Comparison of ENCODE assay signal across 16 cellular contexts in the genomic region with DNA sequence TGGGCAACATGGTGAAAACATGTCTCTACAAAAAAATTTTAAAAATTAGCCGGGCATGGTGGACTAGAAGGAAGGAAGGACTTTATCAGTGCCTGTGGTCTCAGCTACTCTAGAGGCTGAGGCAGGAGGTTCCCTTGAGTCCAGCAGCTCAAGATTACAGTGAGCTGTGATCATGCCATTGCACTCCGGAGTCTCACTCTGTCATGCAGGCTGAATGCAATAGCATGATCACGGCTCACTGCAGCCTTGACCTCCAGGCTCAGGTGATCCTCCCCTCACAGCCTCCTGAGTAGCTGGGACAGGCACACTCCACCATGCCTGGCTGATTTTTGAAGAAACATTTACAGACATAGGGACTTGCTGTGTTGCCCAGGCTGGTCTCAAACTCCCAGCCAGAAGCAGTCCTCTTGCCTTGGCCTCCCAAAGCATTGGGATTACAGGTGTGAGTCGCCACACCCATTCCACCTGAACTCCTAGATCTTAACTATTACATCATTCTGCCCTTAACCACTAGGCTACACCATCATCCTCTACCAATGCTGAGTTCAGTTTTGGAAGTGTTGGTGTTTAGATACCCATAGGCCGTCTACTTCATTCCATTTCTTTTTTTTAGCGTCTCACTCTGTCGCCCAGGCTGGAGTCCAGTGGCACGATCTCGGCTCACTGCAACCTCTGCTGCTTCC.
"Had no signal": no experiment of that assay in that cellular context is flagged by ENCODE, and none has a peak within 500 bp of the region (broad histone marks: within the 10 kb centered on the region; RNA-seq: fewer than 3 reads in every experiment).

No MANE protein-coding gene starts in this region.

- H3K27ac Mint-ChIP-seq: stimulated activated naive B cell treated with anti-CD40 and anti-IgM and Interleukin-4, amounts not matched to agents 10 μg/mL and 1 μg/mL and 100 μg/mL, for 72 hours; T-helper 1 cell treated with Interleukin-12 subunit alpha and Interleukin-12 subunit beta and Interleukin-4 antibody, amounts not matched to agents 30 μg/mL and 1 μg/mL, for 36 hours had no signal

- H3K27me3 ChIP-seq: heart left ventricle, sigmoid colon, upper lobe of right lung had no signal

- H3K27ac ChIP-seq: upper lobe of right lung had no signal

- H3K9me3 Mint-ChIP-seq: activated naive CD8-positive, alpha-beta T cell treated with anti-CD3 and anti-CD28 coated beads, Interleukin-2, amount 10 ng/mL, durations not matched to agents 7 days and 5 days; natural killer cell treated with Interleukin-12 subunit alpha and Interleukin-12 subunit beta and Interleukin-15 and Interleukin-18, amount 100 ng/mL, for 72 hours; stimulated activated naive B cell treated with anti-CD40 and anti-IgM and Interleukin-4, amounts not matched to agents 10 μg/mL and 1 μg/mL and 100 μg/mL, for 72 hours; T-helper 1 cell treated with Interleukin-12 subunit alpha and Interleukin-12 subunit beta and Interleukin-4 antibody, amounts not matched to agents 30 μg/mL and 1 μg/mL, for 36 hours had no signal

- H3K27me3 Mint-ChIP-seq: activated naive CD8-positive, alpha-beta T cell treated with anti-CD3 and anti-CD28 coated beads, Interleukin-2, amount 10 ng/mL, durations not matched to agents 7 days and 5 days; stimulated activated naive B cell treated with anti-CD40 and anti-IgM and Interleukin-4, amounts not matched to agents 10 μg/mL and 1 μg/mL and 100 μg/mL, for 72 hours had no signal

- H3K9me3 ChIP-seq: heart left ventricle, sigmoid colon, upper lobe of right lung had no signal

- H3K36me3 ChIP-seq: sigmoid colon, upper lobe of right lung had no signal

- DNase-seq: activated CD4-positive, alpha-beta T cell treated with anti-CD3 and anti-CD28 coated beads, Interleukin-2, amount 50 U/mL, for 4 hours; activated CD4-positive, CD25-positive, alpha-beta regulatory T cell treated with anti-CD3 and anti-CD28 coated beads, Interleukin-2, amount 50 U/mL, for 72 hours; activated CD8-positive, alpha-beta memory T cell treated with anti-CD3 and anti-CD28 coated beads, Interleukin-2, amount 50 U/mL, for 4 hours; activated naive CD8-positive, alpha-beta T cell treated with anti-CD3 and anti-CD28 coated beads, Interleukin-2, amount 10 ng/mL, durations not matched to agents 7 days and 5 days; aorta; foreskin melanocyte; heart left ventricle; sigmoid colon; stimulated activated CD4-positive, alpha-beta T cell treated with anti-CD3 and anti-CD28 coated beads, Interleukin-2, amount 100 ng/mL, for 24 hours; stimulated activated naive B cell treated with anti-CD40 and anti-IgM and Interleukin-4, amounts not matched to agents 10 μg/mL and 1 μg/mL and 100 μg/mL, for 72 hours; upper lobe of right lung had no signal

- H3K4me3 ChIP-seq: heart left ventricle, sigmoid colon, upper lobe of right lung had no signal

- FAIRE-seq: bronchial epithelial cell, islet of Langerhans had no signal

- ATAC-seq: heart left ventricle; left lobe of liver; natural killer cell treated with Interleukin-12 subunit alpha and Interleukin-12 subunit beta and Interleukin-15 and Interleukin-18, amount 100 ng/mL, for 72 hours; stimulated activated naive B cell treated with anti-CD40 and anti-IgM and Interleukin-4, amounts not matched to agents 10 μg/mL and 1 μg/mL and 100 μg/mL, for 72 hours; upper lobe of right lung had no signal
